Comparison of ENCODE assay signal across 20 cellular contexts in the genomic region with DNA sequence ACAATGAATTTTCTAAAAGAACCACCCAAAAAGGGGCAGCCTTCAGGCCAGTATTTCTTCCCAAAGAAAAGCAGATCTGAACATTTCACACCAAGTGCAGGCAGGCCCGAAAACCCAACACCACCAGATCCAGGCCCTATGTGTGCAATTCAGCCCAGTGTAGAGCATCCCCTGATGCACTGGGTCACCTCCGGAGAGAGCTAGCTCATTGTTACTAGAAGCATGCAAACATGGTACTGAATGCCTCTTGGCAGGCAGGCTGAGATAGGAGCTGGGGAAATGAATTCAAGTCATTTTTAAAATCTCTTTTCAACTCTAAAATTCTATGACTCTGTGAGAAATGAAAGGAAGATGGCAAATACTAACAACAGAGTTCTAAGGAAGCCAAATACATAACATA.
A peak's percentile ranks its signal among the peaks of the same experiment; 100 is the strongest.
DNase-seq lines count a peak whose midpoint lies in the region; ATAC-seq lines count a peak whose summit lies in the region.
"Had no signal": no experiment of that assay in that cellular context is flagged by ENCODE, and none has a peak within 500 bp of the region (broad histone marks: within the 10 kb centered on the region; RNA-seq: fewer than 3 reads in every experiment).

No MANE protein-coding gene starts in this region.

- ATAC-seq in stimulated activated effector memory CD8-positive, alpha-beta T cell treated with anti-CD3 and anti-CD28 coated beads, Interleukin-12 subunit alpha, Interleukin-12 subunit beta, amount 100 ng/mL, for 72 hours, result no peak
- no peak for ATAC-seq in HG03139 (IDR thresholded peaks at IDR 0.05; ENCODE audit: unreplicated experiment)
- ATAC-seq: GM23338 had no signal

- H3K4me1 Mint-ChIP-seq in activated CD4-positive, alpha-beta T cell treated with anti-CD3 and anti-CD28 coated beads, Interleukin-2, amount 10 ng/mL, durations not matched to agents 7 days and 5 days, result peaks cover 45% of the 10 kb centered on the region
- peaks cover 24% of the 10 kb centered on the region for H3K4me1 Mint-ChIP-seq in stimulated activated effector memory CD8-positive, alpha-beta T cell treated with anti-CD3 and anti-CD28 coated beads, Interleukin-12 subunit alpha, Interleukin-12 subunit beta, amount 100 ng/mL, for 72 hours

- H3K36me3 Mint-ChIP-seq in activated CD4-positive, alpha-beta T cell treated with anti-CD3 and anti-CD28 coated beads, Interleukin-2, amount 10 ng/mL, durations not matched to agents 7 days and 5 days (ENCODE audit: low read depth), result peaks cover 31% of the 10 kb centered on the region
- H3K36me3 Mint-ChIP-seq in stimulated activated effector memory CD8-positive, alpha-beta T cell treated with anti-CD3 and anti-CD28 coated beads, Interleukin-12 subunit alpha, Interleukin-12 subunit beta, amount 100 ng/mL, for 72 hours, result peaks cover 13% of the 10 kb centered on the region

- H3K27me3 Mint-ChIP-seq in activated CD4-positive, alpha-beta T cell treated with anti-CD3 and anti-CD28 coated beads, Interleukin-2, amount 10 ng/mL, durations not matched to agents 7 days and 5 days, result no peaks in the 10 kb centered on the region

- DNase-seq in activated CD4-positive, alpha-beta T cell treated with anti-CD3 and anti-CD28 coated beads, Interleukin-2, amount 10 ng/mL, durations not matched to agents 7 days and 5 days, result no peak
- no peak for DNase-seq in activated CD4-positive, alpha-beta T cell treated with anti-CD3 and anti-CD28 coated beads, Interleukin-2, amount 50 U/mL, for 1 hour
- DNase-seq in caudate nucleus (lab: John Stamatoyannopoulos, UW) (peak in 2 of 61 donors; percentile 12 to 16), NCI-H510A (lab: John Stamatoyannopoulos, UW) (no peak), cerebellar cortex (ENCODE audit: low spot score) (no peak)
- DNase-seq in stimulated activated effector memory CD8-positive, alpha-beta T cell treated with anti-CD3 and anti-CD28 coated beads, Interleukin-12 subunit alpha, Interleukin-12 subunit beta, amount 100 ng/mL, for 72 hours (ENCODE audit: low spot score in 2 of 2), result no peak
- DNase-seq: AML-193, C1 segment of cervical spinal cord, HCEC 1CT, KG1, NCI-H1092, NCI-H1436, NCI-H187 treated with DMSO at 0.1 percent for 48 hours, NCI-H2227 treated with DMSO at 0.1 percent for 48 hours, NCI-H510A treated with DMSO at 0.1 percent for 48 hours, NCI-H748 treated with DMSO at 0.1 percent for 48 hours had no signal

- H3K9me3 Mint-ChIP-seq in activated CD4-positive, alpha-beta T cell treated with anti-CD3 and anti-CD28 coated beads, Interleukin-2, amount 10 ng/mL, durations not matched to agents 7 days and 5 days, result no peaks in the 10 kb centered on the region
- no peaks in the 10 kb centered on the region for H3K9me3 Mint-ChIP-seq in stimulated activated effector memory CD8-positive, alpha-beta T cell treated with anti-CD3 and anti-CD28 coated beads, Interleukin-12 subunit alpha, Interleukin-12 subunit beta, amount 100 ng/mL, for 72 hours
- H3K9me3 Mint-ChIP-seq: GM23338 had no signal

- no peaks in the 10 kb centered on the region for H3K27me3 ChIP-seq in layer of hippocampus (ENCODE audit: control insufficient read depth, insufficient read depth, low read length)

- no peak overlapping the region for H3K4me3 Mint-ChIP-seq in activated CD4-positive, alpha-beta T cell treated with anti-CD3 and anti-CD28 coated beads, Interleukin-2, amount 10 ng/mL, durations not matched to agents 7 days and 5 days
- no peak overlapping the region for H3K4me3 Mint-ChIP-seq in stimulated activated effector memory CD8-positive, alpha-beta T cell treated with anti-CD3 and anti-CD28 coated beads, Interleukin-12 subunit alpha, Interleukin-12 subunit beta, amount 100 ng/mL, for 72 hours
- H3K4me3 Mint-ChIP-seq: GM23338 had no signal

- H3K27ac ChIP-seq in caudate nucleus (ENCODE audit: low read depth, low read length) (peak overlapping the region; percentile 74), layer of hippocampus (ENCODE audit: low read depth, low read length) (peak overlapping the region; percentile 64)
- H3K27ac ChIP-seq: RWPE1 had no signal

- peak overlapping the region; percentile 25 for H3K27ac Mint-ChIP-seq in activated CD4-positive, alpha-beta T cell treated with anti-CD3 and anti-CD28 coated beads, Interleukin-2, amount 10 ng/mL, durations not matched to agents 7 days and 5 days
- peak overlapping the region; percentile 63 for H3K27ac Mint-ChIP-seq in stimulated activated effector memory CD8-positive, alpha-beta T cell treated with anti-CD3 and anti-CD28 coated beads, Interleukin-12 subunit alpha, Interleukin-12 subunit beta, amount 100 ng/mL, for 72 hours
- H3K27ac Mint-ChIP-seq: GM23338 had no signal

- POLR2A ChIA-PET in activated CD4-positive, alpha-beta T cell treated with anti-CD3 and anti-CD28 coated beads, Interleukin-2, amount 10 ng/mL, durations not matched to agents 7 days and 5 days (lab: Charles Lee), result interaction anchor here (1.0 kb wide), 1 partner anchor 62 kb away, joined by 3 read pairs; no protein-coding TSS in a partner anchor

- CTCF ChIA-PET in activated CD4-positive, alpha-beta T cell treated with anti-CD3 and anti-CD28 coated beads, Interleukin-2, amount 10 ng/mL, durations not matched to agents 7 days and 5 days (lab: Charles Lee), result interaction anchor here (1.1 to 1.4 kb wide), 2 partner anchors 166 to 783 kb away, joined by 3 read pairs; no protein-coding TSS in a partner anchor
